ENCODE assay signal across 7 cellular contexts in genomic region chr6:73285674-73286283, GRCh38. TPM values are rescaled to one million over a fixed set of nuclear protein-coding genes. Genes with fewer than 3 reads are reported as not detected.
DNase-seq lines count a peak whose midpoint lies in the region; ATAC-seq and TF ChIP-seq lines count a peak whose summit lies in the region.

No MANE protein-coding gene starts in this region.

- ATAC-seq in GM19467 (IDR thresholded peaks at IDR 0.05; ENCODE audit: unreplicated experiment): no peak

- H3K4me3 ChIP-seq in GM06990 (replicated peaks; ENCODE audit: low read depth, low read length) (no peak overlapping the region), MG63 (no peak overlapping the region)

- H3K36me3 ChIP-seq in GM06990 (ENCODE audit: control insufficient read depth, insufficient read depth, low read length): no peaks in the 10 kb centered on the region; the same call in 1 of the 2 replicates
- peaks cover 22% of the 10 kb centered on the region for H3K36me3 ChIP-seq in MG63

- DNase-seq in GM06990 (ENCODE audit: extremely low read depth, insufficient read length) (no peak), NAMALWA (ENCODE audit: low spot score) (peak; percentile 41), dedifferentiated amniotic fluid mesenchymal stem cell (ENCODE audit: extremely low spot score) (peak; percentile 76), non-pigmented ciliary epithelial cell (ENCODE audit: low read depth) (peak; percentile 30), MG63 (no peak), COLO668 (lab: John Stamatoyannopoulos, UW; ENCODE audit: unreplicated experiment) (no peak)

- H3K27me3 ChIP-seq in GM06990 (replicated peaks; ENCODE audit: control insufficient read depth, insufficient read depth, low read length) (no peaks in the 10 kb centered on the region), MG63 (no peaks in the 10 kb centered on the region)

- TF ChIP-seq CTCF in GM06990 (IDR thresholded peaks at IDR 0.05; ENCODE audit: insufficient read depth, low read length, poor library complexity, severe bottlenecking): peak; percentile 25

- no peaks in the 10 kb centered on the region for H3K9me3 ChIP-seq in MG63

RNA-seq across cellular contexts. Expression of gene KHDC1, which starts 22.8 kb away (rescaled TPM):
- total RNA-seq in MG63 (2014; rRNA removed; shearing (Covaris generic); ENCODE audit: low replicate concordance): 2.3 and 3.5 TPM in 2 replicates

Comparison
In these comparisons a context has a peak if more than half of its experiments do, and no peak if none do; other contexts are left out.
1. DNase-seq: peak in NAMALWA (single experiment), dedifferentiated amniotic fluid mesenchymal stem cell (single experiment) and non-pigmented ciliary epithelial cell (single experiment); none in GM06990 (single experiment), MG63 (single experiment) and COLO668 (single experiment).